ENCODE assay signal across 27 cellular contexts in the genomic region with DNA sequence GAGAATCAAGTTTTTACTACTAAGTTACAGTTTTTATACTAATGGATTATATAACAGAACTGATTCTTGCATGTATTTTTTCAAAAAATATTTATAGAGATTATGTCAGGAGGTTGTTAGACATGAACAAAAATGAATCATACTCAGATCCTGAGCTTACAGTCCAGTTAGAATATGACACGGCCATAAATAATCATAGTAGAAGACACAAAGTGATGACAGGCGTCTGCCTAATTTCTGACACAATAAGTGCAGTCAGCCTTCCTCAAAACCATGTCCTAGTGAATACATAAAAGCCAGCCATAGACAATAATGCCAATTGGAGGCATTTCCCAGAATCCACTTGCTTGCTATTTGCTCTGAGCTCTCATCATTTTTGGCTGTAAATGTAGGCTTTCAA.
"Had no signal": no experiment of that assay in that cellular context is flagged by ENCODE, and none has a peak within 500 bp of the region (broad histone marks: within the 10 kb centered on the region; RNA-seq: fewer than 3 reads in every experiment).

No MANE protein-coding gene starts in this region.

- H3K27me3 ChIP-seq: left lung, neutrophil, right lobe of liver, testis, tibial artery had no signal

- H3K36me3 Mint-ChIP-seq: naive thymus-derived CD8-positive, alpha-beta T cell; type B pancreatic cell had no signal

- H2AFZ ChIP-seq: parathyroid adenoma had no signal

- H3K4me1 ChIP-seq: heart right ventricle, left lung, parathyroid adenoma, right lobe of liver, testis had no signal

- H3K27ac Mint-ChIP-seq: effector memory CD8-positive, alpha-beta T cell; naive thymus-derived CD8-positive, alpha-beta T cell; progenitor cell of endocrine pancreas; stimulated activated naive CD8-positive, alpha-beta T cell treated with anti-CD3 and anti-CD28 coated beads, Interleukin-15, amount 100 ng/mL, for 72 hours; type B pancreatic cell had no signal

- H3K9me3 Mint-ChIP-seq: effector memory CD8-positive, alpha-beta T cell; naive thymus-derived CD8-positive, alpha-beta T cell; neural crest cell; stimulated activated naive CD8-positive, alpha-beta T cell treated with anti-CD3 and anti-CD28 coated beads, Interleukin-15, amount 100 ng/mL, for 72 hours; type B pancreatic cell had no signal

- H3K27me3 Mint-ChIP-seq: progenitor cell of endocrine pancreas, type B pancreatic cell had no signal

- H3K79me2 ChIP-seq: parathyroid adenoma had no signal

- H3K4me3 ChIP-seq: heart right ventricle, left lung, right lobe of liver, smooth muscle cell, testis, tibial artery had no signal

- H3K4me1 Mint-ChIP-seq: naive thymus-derived CD8-positive, alpha-beta T cell; stimulated activated naive CD8-positive, alpha-beta T cell treated with anti-CD3 and anti-CD28 coated beads, Interleukin-15, amount 100 ng/mL, for 72 hours had no signal

- H3K9me3 ChIP-seq: heart right ventricle, left lung, neutrophil, right lobe of liver, testis, tibial artery had no signal

- FAIRE-seq: endometrium, islet of Langerhans had no signal

- H3K36me3 ChIP-seq: heart right ventricle, left lung, neutrophil, right lobe of liver, tibial artery had no signal

- H3K27ac ChIP-seq: heart right ventricle, left lung, neutrophil, parathyroid adenoma, right lobe of liver, testis, tibial artery had no signal

- H3K4me3 Mint-ChIP-seq: effector memory CD8-positive, alpha-beta T cell; naive thymus-derived CD8-positive, alpha-beta T cell; neural crest cell; stimulated activated naive CD8-positive, alpha-beta T cell treated with anti-CD3 and anti-CD28 coated beads, Interleukin-15, amount 100 ng/mL, for 72 hours; type B pancreatic cell had no signal

- H3K9ac ChIP-seq: parathyroid adenoma had no signal

- ATAC-seq: effector memory CD8-positive, alpha-beta T cell; heart right ventricle; left cardiac atrium; left lung; naive thymus-derived CD8-positive, alpha-beta T cell; right lobe of liver; stimulated activated naive CD8-positive, alpha-beta T cell treated with anti-CD3 and anti-CD28 coated beads, Interleukin-15, amount 100 ng/mL, for 72 hours had no signal

- H3K4me2 ChIP-seq: smooth muscle cell had no signal

- DNase-seq: cerebellar nuclear complex; cortex of kidney; effector memory CD8-positive, alpha-beta T cell; foreskin melanocyte; glutamatergic neuron; heart right ventricle; hippocampal formation; left cardiac atrium; left lung; naive thymus-derived CD8-positive, alpha-beta T cell; right lobe of liver; stimulated activated CD4-positive, alpha-beta T cell treated with anti-CD3 and anti-CD28 coated beads, Interleukin-12 subunit alpha, Interleukin-12 subunit beta, amount 100 ng/mL, for 4 hours; stimulated activated CD4-positive, alpha-beta T cell treated with anti-CD3 and anti-CD28 coated beads, Interleukin-1b, Interleukin-23, amount 100 ng/mL, for 48 hours; stimulated activated CD4-positive, alpha-beta T cell treated with anti-CD3 and anti-CD28 coated beads, Interleukin-4, amount 100 ng/mL, for 1 hour; stimulated activated CD8-positive, alpha-beta memory T cell treated with anti-CD3 and anti-CD28 coated beads, Interleukin-4, amount 100 ng/mL, for 48 hours; stimulated activated naive CD4-positive, alpha-beta T cell; stimulated activated naive CD8-positive, alpha-beta T cell treated with anti-CD3 and anti-CD28 coated beads, Interleukin-15, amount 100 ng/mL, for 72 hours; testis; tibial artery had no signal
